In genomic region chr12:56725723-56726102, GRCh38 we compare ENCODE assay signal across 8 cellular contexts. TPM values are rescaled to one million over a fixed set of nuclear protein-coding genes. Genes with fewer than 3 reads are reported as not detected.
A peak's percentile ranks its signal among the peaks of the same experiment; 100 is the strongest.
DNase-seq lines count a peak whose midpoint lies in the region; ATAC-seq and TF ChIP-seq lines count a peak whose summit lies in the region.

No MANE protein-coding gene starts in this region.

- H3K36me3 ChIP-seq in kidney epithelial cell (ENCODE audit: control insufficient read depth, insufficient read depth, low read length) (peaks cover 1% of the 10 kb centered on the region), testis (ENCODE audit: low read depth, missing control alignments) (no peaks in the 10 kb centered on the region)

- H3K27me3 Mint-ChIP-seq in activated CD4-positive, alpha-beta T cell treated with anti-CD3 and anti-CD28 coated beads, Interleukin-2, amount 10 ng/mL, durations not matched to agents 7 days and 5 days, result no peaks in the 10 kb centered on the region
- no peaks in the 10 kb centered on the region for H3K27me3 Mint-ChIP-seq in activated naive CD8-positive, alpha-beta T cell treated with anti-CD3 and anti-CD28 coated beads, Interleukin-2, amount 50 U/mL, for 24 hours

- peak overlapping the region; percentile 95 for H3K4me3 Mint-ChIP-seq in activated CD4-positive, alpha-beta T cell treated with anti-CD3 and anti-CD28 coated beads, Interleukin-2, amount 10 ng/mL, durations not matched to agents 7 days and 5 days
- peak overlapping the region; percentile 98 for H3K4me3 Mint-ChIP-seq in activated naive CD8-positive, alpha-beta T cell treated with anti-CD3 and anti-CD28 coated beads, Interleukin-2, amount 50 U/mL, for 24 hours

- H3K4me1 Mint-ChIP-seq in activated CD4-positive, alpha-beta T cell treated with anti-CD3 and anti-CD28 coated beads, Interleukin-2, amount 10 ng/mL, durations not matched to agents 7 days and 5 days, result peaks cover 42% of the 10 kb centered on the region
- H3K4me1 Mint-ChIP-seq in activated naive CD8-positive, alpha-beta T cell treated with anti-CD3 and anti-CD28 coated beads, Interleukin-2, amount 50 U/mL, for 24 hours, result peaks cover 41% of the 10 kb centered on the region

- H3K4me3 ChIP-seq in kidney epithelial cell (ENCODE audit: low read depth, low read length) (peak overlapping the region; percentile 92), testis (peak overlapping the region; percentile 81 to 97)

- H3K9me3 Mint-ChIP-seq in activated CD4-positive, alpha-beta T cell treated with anti-CD3 and anti-CD28 coated beads, Interleukin-2, amount 10 ng/mL, durations not matched to agents 7 days and 5 days, result no peaks in the 10 kb centered on the region
- H3K9me3 Mint-ChIP-seq in activated naive CD8-positive, alpha-beta T cell treated with anti-CD3 and anti-CD28 coated beads, Interleukin-2, amount 50 U/mL, for 24 hours, result no peaks in the 10 kb centered on the region

- no peak for ATAC-seq in activated naive CD8-positive, alpha-beta T cell treated with anti-CD3 and anti-CD28 coated beads, Interleukin-2, amount 50 U/mL, for 24 hours
- ATAC-seq in GM19452 (IDR thresholded peaks at IDR 0.05; ENCODE audit: unreplicated experiment), result no peak

- H3K27ac ChIP-seq in testis, result peak overlapping the region; percentile 97 to 98

- TF ChIP-seq CTCF in kidney epithelial cell (IDR thresholded peaks at IDR 0.05; ENCODE audit: insufficient read depth, low read length, poor library complexity, severe bottlenecking) (no peak), testis (IDR thresholded peaks at IDR 0.05) (no peak)

- POLR2A ChIA-PET in activated CD4-positive, alpha-beta T cell treated with anti-CD3 and anti-CD28 coated beads, Interleukin-2, amount 10 ng/mL, durations not matched to agents 7 days and 5 days (lab: Charles Lee), result interaction anchor here (0.6 to 1.2 kb wide), 8 partner anchors 20 to 91 kb away, joined by 3 to 8 read pairs (median 4); partner anchors contain the start of gene PTGES3

- peaks cover 64% of the 10 kb centered on the region for H3K36me3 Mint-ChIP-seq in activated CD4-positive, alpha-beta T cell treated with anti-CD3 and anti-CD28 coated beads, Interleukin-2, amount 10 ng/mL, durations not matched to agents 7 days and 5 days (ENCODE audit: low read depth)
- peaks cover 64% of the 10 kb centered on the region for H3K36me3 Mint-ChIP-seq in activated naive CD8-positive, alpha-beta T cell treated with anti-CD3 and anti-CD28 coated beads, Interleukin-2, amount 50 U/mL, for 24 hours (ENCODE audit: low read depth)

- H3K27me3 ChIP-seq in kidney epithelial cell (ENCODE audit: control insufficient read depth, insufficient read depth, low read length), result no peaks in the 10 kb centered on the region
- no peaks in the 10 kb centered on the region for H3K27me3 ChIP-seq in testis

- 10 to 22% methylated on average over 7 of the region's 7 CpGs for WGBS in testis, 2 donors

- CTCF ChIA-PET in activated CD4-positive, alpha-beta T cell treated with anti-CD3 and anti-CD28 coated beads, Interleukin-2, amount 10 ng/mL, durations not matched to agents 7 days and 5 days (lab: Charles Lee), result interaction anchor here (0.6 to 1.3 kb wide), 6 partner anchors 9 to 276 kb away, joined by 3 to 6 read pairs (median 4); no protein-coding TSS in a partner anchor

- peaks cover 20% of the 10 kb centered on the region for H3K4me1 ChIP-seq in testis

- no peaks in the 10 kb centered on the region for H3K9me3 ChIP-seq in testis

- no peak for DNase-seq in activated CD4-positive, alpha-beta T cell treated with anti-CD3 and anti-CD28 coated beads, Interleukin-2, amount 10 ng/mL, durations not matched to agents 7 days and 5 days
- no peak for DNase-seq in activated CD4-positive, alpha-beta T cell treated with anti-CD3 and anti-CD28 coated beads, Interleukin-2, amount 50 U/mL, for 1 hour
- DNase-seq in activated naive CD8-positive, alpha-beta T cell treated with anti-CD3 and anti-CD28 coated beads, Interleukin-2, amount 50 U/mL, for 24 hours, result no peak
- DNase-seq in kidney epithelial cell (ENCODE audit: low read depth) (no peak), testis (no peak), erythroblast (lab: John Stamatoyannopoulos, UW) (no peak), UCSD-AML1 (lab: John Stamatoyannopoulos, UW; ENCODE audit: unreplicated experiment) (no peak)

- intact Hi-C loops in testis (cut with DNase I; ENCODE audit: low total_unique reads), result no loop called here

- H3K27ac Mint-ChIP-seq in activated CD4-positive, alpha-beta T cell treated with anti-CD3 and anti-CD28 coated beads, Interleukin-2, amount 10 ng/mL, durations not matched to agents 7 days and 5 days, result peak overlapping the region; percentile 98
- H3K27ac Mint-ChIP-seq in activated naive CD8-positive, alpha-beta T cell treated with anti-CD3 and anti-CD28 coated beads, Interleukin-2, amount 50 U/mL, for 24 hours, result peak overlapping the region; percentile 99

- TF ChIP-seq POLR2A in testis (IDR thresholded peaks at IDR 0.05) (no peak), erythroblast (IDR thresholded peaks at IDR 0.05; ENCODE audit: low read length) (no peak)

RNA-seq across cellular contexts. Expression of gene NACA, which starts 0.6 kb away (rescaled TPM):
- 100 to 1,000 TPM; 805 to 843 TPM for total RNA-seq in activated CD4-positive, alpha-beta T cell treated with anti-CD3 and anti-CD28 coated beads, Interleukin-2, amount 10 ng/mL, durations not matched to agents 7 days and 5 days
- total RNA-seq in kidney epithelial cell (1,136 and 1,207 TPM in 2 replicates), testis (100 to 1,000 TPM; 431 to 696 TPM)
- 866 TPM for polyA plus RNA-seq in testis (ENCODE audit: insufficient read depth, low read depth, low replicate concordance)

RNA-seq across cellular contexts. Expression of gene PRIM1, which starts 26.4 kb away (rescaled TPM):
- total RNA-seq in activated CD4-positive, alpha-beta T cell treated with anti-CD3 and anti-CD28 coated beads, Interleukin-2, amount 10 ng/mL, durations not matched to agents 7 days and 5 days, result 10 to 100 TPM; 48.0 to 52.9 TPM
- total RNA-seq in kidney epithelial cell, result 4.5 and 12.0 TPM in 2 replicates
- total RNA-seq in testis, result 10 to 100 TPM; 20.5 to 29.9 TPM
- 21.8 TPM for polyA plus RNA-seq in testis (ENCODE audit: insufficient read depth, low read depth, low replicate concordance)

RNA-seq across cellular contexts. Expression of gene HSD17B6, which starts 37.4 kb away (rescaled TPM):
- 1 to 10 TPM; 3.1 to 3.8 TPM for total RNA-seq in activated CD4-positive, alpha-beta T cell treated with anti-CD3 and anti-CD28 coated beads, Interleukin-2, amount 10 ng/mL, durations not matched to agents 7 days and 5 days
- total RNA-seq in kidney epithelial cell, result 0.34 and 0.63 TPM in 2 replicates
- 10 to 100 TPM in 1 of 2 donors, 1 to 10 TPM in 1; 9.8 to 12.0 TPM for total RNA-seq in testis
- 36.1 TPM for polyA plus RNA-seq in testis (ENCODE audit: insufficient read depth, low read depth, low replicate concordance)

RNA-seq across cellular contexts. Expression of gene PTGES3, which starts 37.6 kb away (rescaled TPM):
- 100 to 1,000 TPM; 218 to 236 TPM for total RNA-seq in activated CD4-positive, alpha-beta T cell treated with anti-CD3 and anti-CD28 coated beads, Interleukin-2, amount 10 ng/mL, durations not matched to agents 7 days and 5 days
- total RNA-seq in kidney epithelial cell, result 114 and 119 TPM in 2 replicates
- total RNA-seq in testis, result 100 to 1,000 TPM; 102 to 110 TPM
- 267 TPM for polyA plus RNA-seq in testis (ENCODE audit: insufficient read depth, low read depth, low replicate concordance)
